Comparison of ENCODE assay signal across 9 cellular contexts in the genomic region with DNA sequence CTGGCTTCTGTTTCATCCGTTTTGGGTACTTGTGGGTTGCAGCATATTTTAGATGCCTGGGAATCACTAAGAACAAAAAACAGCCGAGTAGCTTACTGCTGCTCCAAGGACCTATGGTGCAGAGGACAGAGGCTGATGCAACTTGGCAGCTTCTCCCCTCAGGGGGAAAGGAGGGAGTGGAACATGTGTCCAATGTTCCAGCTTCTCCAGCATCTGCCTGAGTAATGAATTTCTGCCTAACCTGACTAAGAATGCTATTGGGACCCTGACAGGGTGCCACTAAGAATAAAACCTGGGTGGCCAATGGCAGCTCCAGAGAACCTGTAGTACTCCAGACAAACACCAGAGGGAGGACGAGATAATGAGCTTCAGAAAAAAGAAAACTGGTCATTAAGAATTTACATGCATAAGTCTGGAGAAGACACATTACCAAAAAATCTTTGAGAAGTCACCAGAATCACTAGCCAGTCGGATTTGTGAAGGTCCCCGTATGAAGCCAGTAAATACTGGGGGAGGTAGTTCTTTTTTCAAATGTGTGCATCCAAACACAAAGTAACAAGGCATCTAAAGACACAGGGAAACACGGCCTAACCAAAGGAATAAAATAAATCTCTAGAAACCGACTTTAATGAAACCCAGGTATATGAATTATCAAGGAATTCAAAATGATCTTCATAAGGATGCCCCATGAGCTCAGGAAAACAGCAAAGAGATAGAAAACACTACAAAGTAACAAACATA.
DNase-seq lines count a peak whose midpoint lies in the region; ATAC-seq and TF ChIP-seq lines count a peak whose summit lies in the region.
"Had no signal": no experiment of that assay in that cellular context is flagged by ENCODE, and none has a peak within 500 bp of the region (broad histone marks: within the 10 kb centered on the region; RNA-seq: fewer than 3 reads in every experiment).

No MANE protein-coding gene starts in this region.

- H3K4me3 ChIP-seq in Panc1 (ENCODE audit: low read depth in 2 of 2, low read length in 2 of 2) (no peak overlapping the region), kidney epithelial cell (ENCODE audit: low read depth, low read length) (no peak overlapping the region)

- intact Hi-C loops in Panc1 (cut with micrococcal nuclease; ENCODE audit: unreplicated experiment) = loop anchor here (1.0 kb wide), 1 partner anchor 239 kb away; no protein-coding TSS in a partner anchor

- TF ChIP-seq CTCF in AG09319 (IDR thresholded peaks at IDR 0.05; ENCODE audit: low read depth, low read length) = peak; percentile 59
- TF ChIP-seq CTCF in Panc1 (IDR thresholded peaks at IDR 0.05) = peak; percentile 63
- peak; percentile 39 for TF ChIP-seq CTCF in kidney epithelial cell (IDR thresholded peaks at IDR 0.05; ENCODE audit: insufficient read depth, low read length, poor library complexity, severe bottlenecking)

- H3K36me3 ChIP-seq in Panc1 (ENCODE audit: control insufficient read depth, insufficient read depth, low read length) (no peaks in the 10 kb centered on the region), kidney epithelial cell (ENCODE audit: control insufficient read depth, insufficient read depth, low read length) (no peaks in the 10 kb centered on the region)

- H3K9me3 ChIP-seq in Panc1 (ENCODE audit: control insufficient read depth, insufficient read depth, low read depth, low read length) = no peaks in the 10 kb centered on the region

- BruUV-seq in Panc1 (replicated peaks; lab: Mats Ljungman, UMichigan) = no TSS peak

- H3K27me3 Mint-ChIP-seq in stimulated activated naive CD8-positive, alpha-beta T cell treated with anti-CD3 and anti-CD28 coated beads, Interleukin-15, amount 100 ng/mL, for 72 hours = no peaks in the 10 kb centered on the region

- H3K4me1 ChIP-seq in Panc1 (ENCODE audit: control insufficient read depth, insufficient read depth, low read length) = no peaks in the 10 kb centered on the region

- no peak for TF ChIP-seq POLR2A in GM18505 (IDR thresholded peaks at IDR 0.05; ENCODE audit: borderline replicate concordance, extremely low read depth, insufficient read depth, insufficient read length)

- H3K27me3 ChIP-seq in Panc1 (ENCODE audit: control insufficient read depth, insufficient read depth, low read length) (no peaks in the 10 kb centered on the region), kidney epithelial cell (ENCODE audit: control insufficient read depth, insufficient read depth, low read length) (no peaks in the 10 kb centered on the region)

- H3K27ac ChIP-seq in Panc1 (ENCODE audit: low read length) = no peak overlapping the region

- DNase-seq in AG09319 (ENCODE audit: extremely low read depth, low read depth) = peak; percentile 31
- DNase-seq in Panc1 (ENCODE audit: low read depth, low spot score) = peak; percentile 10
- peak; percentile 23 for DNase-seq in amniotic stem cell (lab: John Stamatoyannopoulos, UW)
- DNase-seq in kidney epithelial cell (ENCODE audit: low read depth) = no peak
- peak; percentile 26 to 35 for DNase-seq in stimulated activated naive CD8-positive, alpha-beta T cell treated with anti-CD3 and anti-CD28 coated beads, Interleukin-15, amount 100 ng/mL, for 72 hours
- no peak for DNase-seq in NCI-H1092 treated with DMSO at 0.1 percent for 48 hours (lab: John Stamatoyannopoulos, UW)

- H3K4me1 Mint-ChIP-seq in stimulated activated naive CD8-positive, alpha-beta T cell treated with anti-CD3 and anti-CD28 coated beads, Interleukin-15, amount 100 ng/mL, for 72 hours = no peaks in the 10 kb centered on the region
- H3K4me1 Mint-ChIP-seq: IgD-negative memory B cell had no signal

- H3K27ac Mint-ChIP-seq in stimulated activated naive CD8-positive, alpha-beta T cell treated with anti-CD3 and anti-CD28 coated beads, Interleukin-15, amount 100 ng/mL, for 72 hours = peak overlapping the region; percentile 11 to 30
- H3K27ac Mint-ChIP-seq: IgD-negative memory B cell had no signal

- CTCF ChIA-PET in Panc1 (lab: Charles Lee) = interaction anchor here (0.5 kb wide), 1 partner anchor 154 kb away, joined by 4 read pairs; no protein-coding TSS in a partner anchor

- ATAC-seq in GM18505 (IDR thresholded peaks at IDR 0.05; ENCODE audit: unreplicated experiment) (peak; percentile 82), HG03039 (IDR thresholded peaks at IDR 0.05; ENCODE audit: unreplicated experiment) (peak; percentile 84), Panc1 (no peak)
- peak; percentile 45 for ATAC-seq in stimulated activated naive CD8-positive, alpha-beta T cell treated with anti-CD3 and anti-CD28 coated beads, Interleukin-15, amount 100 ng/mL, for 72 hours

- no peaks in the 10 kb centered on the region for H3K9me3 Mint-ChIP-seq in stimulated activated naive CD8-positive, alpha-beta T cell treated with anti-CD3 and anti-CD28 coated beads, Interleukin-15, amount 100 ng/mL, for 72 hours
- H3K9me3 Mint-ChIP-seq: IgD-negative memory B cell had no signal

- no peak overlapping the region for H3K4me3 Mint-ChIP-seq in stimulated activated naive CD8-positive, alpha-beta T cell treated with anti-CD3 and anti-CD28 coated beads, Interleukin-15, amount 100 ng/mL, for 72 hours
- H3K4me3 Mint-ChIP-seq: IgD-negative memory B cell had no signal

- POLR2A ChIA-PET in Panc1 (lab: Charles Lee) = no interaction called here

- in situ Hi-C loops in Panc1 (cut with HindIII; ENCODE audit: low pct_unique_long_range_greater_than_20kb, low sequenced_read_pairs) = no loop called here

Comparison
In these comparisons a context has a peak if more than half of its experiments do, and no peak if none do; other contexts are left out.
1. DNase-seq: peak in AG09319 (single experiment), Panc1 (single experiment), amniotic stem cell (single experiment) and stimulated activated naive CD8-positive, alpha-beta T cell treated with anti-CD3 and anti-CD28 coated beads, Interleukin-15, amount 100 ng/mL, for 72 hours (2 of 2); none in kidney epithelial cell (single experiment) and NCI-H1092 treated with DMSO at 0.1 percent for 48 hours (single experiment).
2. Peak in every context shown above with its lines, with median percentiles within 50 percentile points of each other: CTCF ChIP-seq.